In genomic region chr11:45803981-45804805, GRCh38 we compare ENCODE assay signal across 8 cellular contexts. TPM values are rescaled to one million over a fixed set of nuclear protein-coding genes. Genes with fewer than 3 reads are reported as not detected.
A peak's percentile ranks its signal among the peaks of the same experiment; 100 is the strongest.
DNase-seq lines count a peak whose midpoint lies in the region; TF ChIP-seq lines count a peak whose summit lies in the region.

No MANE protein-coding gene starts in this region.

- H3K27ac Mint-ChIP-seq in Calu3 (ENCODE audit: unreplicated experiment), result peak overlapping the region; percentile 84
- H3K27ac Mint-ChIP-seq in chondrocyte (ENCODE audit: unreplicated experiment), result peak overlapping the region; percentile 94

- H3K27me3 Mint-ChIP-seq in Calu3 (ENCODE audit: unreplicated experiment) (no peaks in the 10 kb centered on the region), chondrocyte (ENCODE audit: low read depth) (no peaks in the 10 kb centered on the region)

- CTCF ChIA-PET in Calu3 (lab: Charles Lee), result interaction anchor here (2.2 kb wide), 1 partner anchor 32 kb away, joined by 7 read pairs; no protein-coding TSS in a partner anchor

- TF ChIP-seq CTCF in Calu3 (IDR thresholded peaks at IDR 0.05; ENCODE audit: unreplicated experiment), result no peak
- TF ChIP-seq CTCF in chondrocyte (IDR thresholded peaks at IDR 0.05), result no peak

- DNase-seq in Calu3 (peak; percentile 90), GOT3 (lab: John Stamatoyannopoulos, UW) (peak; percentile 35), NCI-H146 (lab: John Stamatoyannopoulos, UW) (peak; percentile 82), chondrocyte (ENCODE audit: low spot score) (peak; percentile 95), kidney tubule cell (ENCODE audit: low spot score) (peak; percentile 72), SKM-1 (lab: John Stamatoyannopoulos, UW; ENCODE audit: unreplicated experiment) (no peak)
- peak; percentile 35 to 52 for DNase-seq in activated CD4-positive, alpha-beta T cell treated with anti-CD3 and anti-CD28 coated beads for 24 hours (ENCODE audit: low read depth in 2 of 2)
- DNase-seq in stimulated activated CD4-positive, alpha-beta T cell treated with anti-CD3 and anti-CD28 coated beads, Interleukin-15, amount 100 ng/mL, for 24 hours, result peak; percentile 79

- intact Hi-C loops in Calu3 (cut with micrococcal nuclease; ENCODE audit: unreplicated experiment), result no loop called here

- H3K4me1 Mint-ChIP-seq in Calu3 (ENCODE audit: low read depth, unreplicated experiment) (peaks cover 16% of the 10 kb centered on the region), chondrocyte (ENCODE audit: low read depth) (peaks cover 49% of the 10 kb centered on the region)

- no TSS peak for BruUV-seq in Calu3 (replicated peaks; lab: Mats Ljungman, UMichigan)

- H3K4me3 Mint-ChIP-seq in Calu3 (ENCODE audit: low read depth, unreplicated experiment) (peak overlapping the region; percentile 96), chondrocyte (ENCODE audit: unreplicated experiment) (peak overlapping the region; percentile 96)

- H3K36me3 Mint-ChIP-seq in Calu3 (ENCODE audit: insufficient read depth, unreplicated experiment) (peaks cover 34% of the 10 kb centered on the region), chondrocyte (ENCODE audit: low read depth) (peaks cover 5% of the 10 kb centered on the region)

- H3K9me3 Mint-ChIP-seq in Calu3 (ENCODE audit: low read depth, unreplicated experiment), result peaks cover 3% of the 10 kb centered on the region
- no peaks in the 10 kb centered on the region for H3K9me3 Mint-ChIP-seq in chondrocyte (ENCODE audit: low read depth)

RNA-seq across cellular contexts. Expression of gene SLC35C1, which starts 0.8 kb away (rescaled TPM):
- total RNA-seq in Calu3 (2022), result 18.1 and 20.5 TPM in 2 replicates
- 22.7 to 33.1 TPM (median 31.9 TPM) in 3 replicates for total RNA-seq in chondrocyte

RNA-seq across cellular contexts. Expression of gene CRY2, which starts 43.1 kb away (rescaled TPM):
- total RNA-seq in Calu3 (2022) (14.9 and 16.1 TPM in 2 replicates), chondrocyte (12.2 to 16.8 TPM (median 13.8 TPM) in 3 replicates)
